8 cellular contexts compared by ENCODE assay signal in genomic region chr12:52870361-52871290, GRCh38. TPM values are rescaled to one million over a fixed set of nuclear protein-coding genes. Genes with fewer than 3 reads are reported as not detected.
DNase-seq lines count a peak whose midpoint lies in the region; ATAC-seq, FAIRE-seq and TF ChIP-seq lines count a peak whose summit lies in the region.

No MANE protein-coding gene starts in this region.

- intact Hi-C loops in dendritic cell treated with granulocyte-macrophage colony-stimulating factor and Interleukin-4, amounts not matched to agents 40 ng/mL and 50 ng/mL, for 4 days (cut with micrococcal nuclease) = loop anchor here (2.0 kb wide), 1 partner anchor 288 kb away; no protein-coding TSS in a partner anchor

- DNase-seq in D721Med (ENCODE audit: insufficient read length, low spot score) (no peak), MM.1S (peak; percentile 44)
- DNase-seq in activated CD4-positive, alpha-beta T cell treated with anti-CD3 and anti-CD28 coated beads for 48 hours = peak; percentile 87
- peak; percentile 94 for DNase-seq in stimulated activated CD8-positive, alpha-beta memory T cell treated with anti-CD3 and anti-CD28 coated beads, Interleukin-4, amount 100 ng/mL, for 48 hours

- peaks cover 2% of the 10 kb centered on the region for H3K27me3 Mint-ChIP-seq in dendritic cell treated with granulocyte-macrophage colony-stimulating factor and Interleukin-4, amounts not matched to agents 40 ng/mL and 50 ng/mL, for 4 days

- H3K36me3 ChIP-seq in MM.1S (replicated peaks; ENCODE audit: insufficient read depth, low read length) = no peaks in the 10 kb centered on the region
- H3K36me3 ChIP-seq in mesodermal cell (ENCODE audit: control insufficient read depth, insufficient read depth, low read length) = no peaks in the 10 kb centered on the region

- H3K4me3 ChIP-seq in MM.1S (ENCODE audit: low read length) (peak overlapping the region; percentile 21; the same call in 1 of the 2 replicates), mesodermal cell (ENCODE audit: extremely low read depth, insufficient read depth, low read length, poor library complexity, severe bottlenecking) (no peak overlapping the region)

- no peaks in the 10 kb centered on the region for H3K27me3 ChIP-seq in MM.1S (replicated peaks; ENCODE audit: insufficient read depth, low read length)

- H4K20me1 ChIP-seq in MM.1S (ENCODE audit: insufficient read depth, low read length) = no peaks in the 10 kb centered on the region

- H3K27ac ChIP-seq in MM.1S (ENCODE audit: low read length) (no peak overlapping the region), mesodermal cell (ENCODE audit: low read depth, low read length, severe bottlenecking) (peak overlapping the region; percentile 59)

- peak; percentile 50 for ATAC-seq in GM21423 (IDR thresholded peaks at IDR 0.05; ENCODE audit: unreplicated experiment)
- ATAC-seq in HG03571 (IDR thresholded peaks at IDR 0.05; ENCODE audit: unreplicated experiment) = no peak

- 40 to 47% methylated on average over 9 of the region's 14 CpGs for WGBS in mesodermal cell (ENCODE audit: insufficient coverage in 2 of 2), 2 experiments

- no peaks in the 10 kb centered on the region for H3K9me3 ChIP-seq in MM.1S (replicated peaks; ENCODE audit: insufficient read depth, low read length)
- no peaks in the 10 kb centered on the region for H3K9me3 ChIP-seq in mesodermal cell (ENCODE audit: control insufficient read depth, low read length)

- H3K4me3 Mint-ChIP-seq in dendritic cell treated with granulocyte-macrophage colony-stimulating factor and Interleukin-4, amounts not matched to agents 40 ng/mL and 50 ng/mL, for 4 days = no peak overlapping the region

- H2AFZ ChIP-seq in MM.1S (ENCODE audit: low read length) = peak overlapping the region; percentile 37; the same call in 1 of the 2 replicates

- H3K27ac Mint-ChIP-seq in dendritic cell treated with granulocyte-macrophage colony-stimulating factor and Interleukin-4, amounts not matched to agents 40 ng/mL and 50 ng/mL, for 4 days = peak overlapping the region; percentile 90

- H3K4me1 Mint-ChIP-seq in dendritic cell treated with granulocyte-macrophage colony-stimulating factor and Interleukin-4, amounts not matched to agents 40 ng/mL and 50 ng/mL, for 4 days (ENCODE audit: low read depth) = peaks cover 83% of the 10 kb centered on the region

- no peaks in the 10 kb centered on the region for H3K36me3 Mint-ChIP-seq in dendritic cell treated with granulocyte-macrophage colony-stimulating factor and Interleukin-4, amounts not matched to agents 40 ng/mL and 50 ng/mL, for 4 days (ENCODE audit: low read depth)

- H3K9me3 Mint-ChIP-seq in dendritic cell treated with granulocyte-macrophage colony-stimulating factor and Interleukin-4, amounts not matched to agents 40 ng/mL and 50 ng/mL, for 4 days = no peaks in the 10 kb centered on the region

- no peaks in the 10 kb centered on the region for H3K9me2 ChIP-seq in MM.1S (replicated peaks; ENCODE audit: insufficient read depth, low read length)

- TF ChIP-seq CTCF in D721Med (IDR thresholded peaks at IDR 0.05; ENCODE audit: insufficient read depth, missing control alignments) = peak; percentile 56
- TF ChIP-seq CTCF in MM.1S (IDR thresholded peaks at IDR 0.05; ENCODE audit: low read length) = peak; percentile 92

- no peak overlapping the region for H3K9ac ChIP-seq in MM.1S (ENCODE audit: low read length)

- H3K4me2 ChIP-seq in MM.1S (ENCODE audit: low read depth, low read length) = peak overlapping the region; percentile 54; the same call in 1 of the 2 replicates

- H3K4me1 ChIP-seq in MM.1S (ENCODE audit: low read length) (0 out of 2 replicates have a peak, but pooled peaks cover 9% of the 10 kb centered on the region), mesodermal cell (ENCODE audit: control insufficient read depth, insufficient read depth, low read length, poor library complexity, severe bottlenecking) (peaks cover 40% of the 10 kb centered on the region)

- no peaks in the 10 kb centered on the region for H3F3A ChIP-seq in MM.1S (ENCODE audit: insufficient read depth, low read length)

- H3K79me2 ChIP-seq in MM.1S (ENCODE audit: low read length) = no peaks in the 10 kb centered on the region

- FAIRE-seq in D721Med (lab: Jason Lieb, UNC) = no peak

RNA-seq across cellular contexts. Expression of gene KRT78, which starts 21.8 kb away (rescaled TPM):
- not detected for polyA plus RNA-seq in mesodermal cell (2013, experiment 1 of 2)
- not detected for polyA plus RNA-seq in mesodermal cell (2013, experiment 2 of 2)

RNA-seq across cellular contexts. Expression of gene KRT8, which starts 34.2 kb away (rescaled TPM):
- polyA plus RNA-seq in mesodermal cell (2013, experiment 1 of 2) = 3,226 TPM
- polyA plus RNA-seq in mesodermal cell (2013, experiment 2 of 2) = 3,108 TPM

RNA-seq across cellular contexts. Expression of gene KRT79, which starts 36.5 kb away (rescaled TPM):
- polyA plus RNA-seq in mesodermal cell (2013, experiment 1 of 2) = not detected
- polyA plus RNA-seq in mesodermal cell (2013, experiment 2 of 2) = not detected

RNA-seq across cellular contexts. Expression of gene KRT4, which starts 56.7 kb away (rescaled TPM):
- not detected for polyA plus RNA-seq in mesodermal cell (2013, experiment 1 of 2)
- not detected for polyA plus RNA-seq in mesodermal cell (2013, experiment 2 of 2)
